In genomic region chr7:27427416-27427815, GRCh38 we compare ENCODE assay signal across 33 cellular contexts.
DNase-seq lines count a peak whose midpoint lies in the region; TF ChIP-seq lines count a peak whose summit lies in the region.
"Had no signal": no experiment of that assay in that cellular context is flagged by ENCODE, and none has a peak within 500 bp of the region (broad histone marks: within the 10 kb centered on the region; RNA-seq: fewer than 3 reads in every experiment).

No MANE protein-coding gene starts in this region.

- CTCF ChIA-PET in MCF 10A (lab: Yijun Ruan, JAX) = no interaction called here

- H3K27me3 Mint-ChIP-seq in neural progenitor cell (ENCODE audit: insufficient read depth, low read depth) (peaks cover 16% of the 10 kb centered on the region), MCF 10A (ENCODE audit: insufficient read depth, unreplicated experiment) (no peaks in the 10 kb centered on the region)

- no peaks in the 10 kb centered on the region for H4K20me1 ChIP-seq in neural progenitor cell (ENCODE audit: low read depth)
- H4K20me1 ChIP-seq: BLaER1; BLaER1 treated with 17β-estradiol and CSF1 and Interleukin-3, amounts not matched to agents 10 nM and 100 nM had no signal

- H3K36me3 Mint-ChIP-seq in neural progenitor cell = no peaks in the 10 kb centered on the region
- H3K36me3 Mint-ChIP-seq in MCF 10A (ENCODE audit: insufficient read depth, unreplicated experiment) = no peaks in the 10 kb centered on the region
- H3K36me3 Mint-ChIP-seq: CD14-positive monocyte; CD4-positive, alpha-beta memory T cell; CD4-positive, CD25-positive, alpha-beta regulatory T cell; CD8-positive, alpha-beta memory T cell; CD8-positive, alpha-beta T cell had no signal

- no peaks in the 10 kb centered on the region for H3F3A ChIP-seq in neural progenitor cell (ENCODE audit: low read depth)

- H3K27ac ChIP-seq in esophagus muscularis mucosa (replicated peaks in 1 of 4) (no peak overlapping the region), neural progenitor cell (no peak overlapping the region), suprapubic skin (no peak overlapping the region)
- H3K27ac ChIP-seq: 22Rv1; A549; BLaER1; BLaER1 treated with 17β-estradiol and CSF1 and Interleukin-3, amounts not matched to agents 10 nM and 100 nM; C4-2B had no signal

- H3K4me1 Mint-ChIP-seq in neural progenitor cell (no peaks in the 10 kb centered on the region), MCF 10A (ENCODE audit: insufficient read depth, unreplicated experiment) (peaks cover 13% of the 10 kb centered on the region)
- H3K4me1 Mint-ChIP-seq: CD4-positive, alpha-beta memory T cell; CD8-positive, alpha-beta memory T cell had no signal

- H3K36me3 ChIP-seq in esophagus muscularis mucosa (no peaks in the 10 kb centered on the region), neural progenitor cell (no peaks in the 10 kb centered on the region), suprapubic skin (no peaks in the 10 kb centered on the region)
- H3K36me3 ChIP-seq: BE2C; BLaER1; BLaER1 treated with 17β-estradiol and CSF1 and Interleukin-3, amounts not matched to agents 10 nM and 100 nM had no signal

- TF ChIP-seq POLR2A in esophagus muscularis mucosa (IDR thresholded peaks at IDR 0.05; ENCODE audit: low read depth) = no peak
- TF ChIP-seq POLR2A in suprapubic skin (IDR thresholded peaks at IDR 0.05) = no peak

- H3K4me1 ChIP-seq in esophagus muscularis mucosa = no peaks in the 10 kb centered on the region
- H3K4me1 ChIP-seq in neural progenitor cell = no peaks in the 10 kb centered on the region
- H3K4me1 ChIP-seq in suprapubic skin = peaks cover 14% of the 10 kb centered on the region
- H3K4me1 ChIP-seq: BE2C, Caco-2 had no signal

- no peaks in the 10 kb centered on the region for H3K9me3 Mint-ChIP-seq in neural progenitor cell
- no peaks in the 10 kb centered on the region for H3K9me3 Mint-ChIP-seq in MCF 10A (ENCODE audit: unreplicated experiment)
- H3K9me3 Mint-ChIP-seq: CD14-positive monocyte; CD4-positive, alpha-beta memory T cell; CD4-positive, alpha-beta T cell; CD8-positive, alpha-beta T cell had no signal

- intact Hi-C loops in esophagus muscularis mucosa (cut with DNase I) = no loop called here
- intact Hi-C loops in MCF 10A (cut with micrococcal nuclease) = no loop called here

- H3K27ac Mint-ChIP-seq in neural progenitor cell (no peak overlapping the region), MCF 10A (ENCODE audit: low read depth, unreplicated experiment) (no peak overlapping the region)
- H3K27ac Mint-ChIP-seq: B cell; CD14-positive monocyte; CD4-positive, alpha-beta memory T cell; CD4-positive, alpha-beta T cell; CD4-positive, CD25-positive, alpha-beta regulatory T cell; CD8-positive, alpha-beta memory T cell; CD8-positive, alpha-beta T cell had no signal

- WGBS in esophagus muscularis mucosa = 90% methylated on average over 4 of the region's 4 CpGs
- WGBS in suprapubic skin = 88% methylated on average over 4 of the region's 4 CpGs

- no TSS peak for BruUV-seq in MCF 10A (replicated peaks; lab: Mats Ljungman, UMichigan)

- no peak overlapping the region for H3K9ac ChIP-seq in neural progenitor cell
- H3K9ac ChIP-seq: BLaER1; BLaER1 treated with 17β-estradiol and CSF1 and Interleukin-3, amounts not matched to agents 10 nM and 100 nM had no signal

- peaks cover 0 to 7% (median 0%) of the 10 kb centered on the region in 4 donors for H3K27me3 ChIP-seq in esophagus muscularis mucosa
- H3K27me3 ChIP-seq in neural progenitor cell = no peaks in the 10 kb centered on the region
- no peaks in the 10 kb centered on the region for H3K27me3 ChIP-seq in suprapubic skin
- H3K27me3 ChIP-seq: BE2C; BLaER1; BLaER1 treated with 17β-estradiol and CSF1 and Interleukin-3, amounts not matched to agents 10 nM and 100 nM had no signal

- H3K4me2 ChIP-seq in neural progenitor cell = no peak overlapping the region
- H3K4me2 ChIP-seq: A549; BLaER1; BLaER1 treated with 17β-estradiol and CSF1 and Interleukin-3, amounts not matched to agents 10 nM and 100 nM had no signal

- H3K4me3 Mint-ChIP-seq in neural progenitor cell (no peak overlapping the region), MCF 10A (ENCODE audit: unreplicated experiment) (no peak overlapping the region)
- H3K4me3 Mint-ChIP-seq: B cell; CD14-positive monocyte; CD4-positive, alpha-beta memory T cell; CD4-positive, alpha-beta T cell; CD4-positive, CD25-positive, alpha-beta regulatory T cell; CD8-positive, alpha-beta memory T cell; CD8-positive, alpha-beta T cell had no signal

- no peaks in the 10 kb centered on the region for H3K79me2 ChIP-seq in neural progenitor cell (ENCODE audit: low read depth)

- H2AFZ ChIP-seq in neural progenitor cell (replicated peaks) = peak overlapping the region; percentile 26

- TF ChIP-seq CTCF in esophagus muscularis mucosa (IDR thresholded peaks at IDR 0.05) (no peak), neural progenitor cell (IDR thresholded peaks at IDR 0.05) (no peak), suprapubic skin (IDR thresholded peaks at IDR 0.05) (no peak), MCF 10A (IDR thresholded peaks at IDR 0.05; ENCODE audit: unreplicated experiment) (no peak)

- H3K4me3 ChIP-seq in esophagus muscularis mucosa (no peak overlapping the region), neural progenitor cell (no peak overlapping the region), suprapubic skin (no peak overlapping the region)
- H3K4me3 ChIP-seq: A549; BLaER1; BLaER1 treated with 17β-estradiol and CSF1 and Interleukin-3, amounts not matched to agents 10 nM and 100 nM had no signal

- H3K9me3 ChIP-seq in esophagus muscularis mucosa (no peaks in the 10 kb centered on the region), neural progenitor cell (ENCODE audit: low read depth) (no peaks in the 10 kb centered on the region), suprapubic skin (no peaks in the 10 kb centered on the region)
- H3K9me3 ChIP-seq: A549; BE2C; BLaER1; BLaER1 treated with 17β-estradiol and CSF1 and Interleukin-3, amounts not matched to agents 10 nM and 100 nM; Caco-2 had no signal

- TF ChIP-seq EP300 in esophagus muscularis mucosa (IDR thresholded peaks at IDR 0.05) = no peak
- no peak for TF ChIP-seq EP300 in suprapubic skin (IDR thresholded peaks at IDR 0.05)

- POLR2A ChIA-PET in MCF 10A (lab: Yijun Ruan, JAX) = interaction anchor here (0.6 kb wide), 1 partner anchor 107 kb away, joined by 3 read pairs; no protein-coding TSS in a partner anchor

- peak; percentile 95 for DNase-seq in NCI-H460 (ENCODE audit: extremely low read depth, low read depth)
- peak; percentile 70 for DNase-seq in esophagus muscularis mucosa (ENCODE audit: extremely low spot score)
- no peak for DNase-seq in neural progenitor cell (ENCODE audit: low spot score)
- no peak for DNase-seq in suprapubic skin (ENCODE audit: low spot score in 2 of 2)
- DNase-seq in MCF 10A (ENCODE audit: unreplicated experiment) = no peak
- DNase-seq in NCI-H510A treated with DMSO at 0.1 percent for 48 hours (lab: John Stamatoyannopoulos, UW) = no peak
- DNase-seq: 8988T; ACHN; AML-193; BE2C; C1 segment of cervical spinal cord; Caco-2; Calu3; CD4-positive, alpha-beta memory T cell; CD4-positive, alpha-beta T cell; CD4-positive, CD25-positive, alpha-beta regulatory T cell; CD8-positive, alpha-beta memory T cell; CD8-positive, alpha-beta T cell; COR-L47; DMS 273 treated with DMSO at 0.1 percent for 48 hours; DMS153; DMS53; DMS79; DMS79 treated with DMSO at 0.1 percent for 48 hours; DND-41; EL had no signal

Comparison
In these comparisons a context has a peak if more than half of its experiments do, and no peak if none do; other contexts are left out.
1. DNase-seq: peak in NCI-H460 (single experiment) and esophagus muscularis mucosa (single experiment); none in neural progenitor cell (single experiment), suprapubic skin (0 of 2), MCF 10A (single experiment) and NCI-H510A treated with DMSO at 0.1 percent for 48 hours (single experiment).